Comparison of ENCODE assay signal across 19 cellular contexts in the genomic region with DNA sequence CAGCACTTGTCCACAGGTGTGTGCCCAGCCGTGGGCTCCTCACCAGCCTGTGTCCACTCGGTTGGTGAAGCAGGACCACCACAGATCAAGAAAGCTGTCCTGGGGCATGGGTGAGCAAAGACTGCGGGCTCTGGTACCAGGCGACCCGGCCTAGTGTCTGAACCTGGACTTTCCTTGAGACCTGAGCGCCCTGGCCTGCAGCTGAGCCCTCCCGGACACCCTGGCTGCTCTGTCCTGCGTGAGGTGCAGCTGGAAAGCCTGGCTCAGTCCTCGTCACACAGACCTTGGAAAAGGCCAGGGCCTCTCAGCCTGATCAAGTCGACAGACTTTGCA.
"Had no signal": no experiment of that assay in that cellular context is flagged by ENCODE, and none has a peak within 500 bp of the region (broad histone marks: within the 10 kb centered on the region; RNA-seq: fewer than 3 reads in every experiment).

No MANE protein-coding gene starts in this region.

- DNase-seq: activated CD4-positive, alpha-beta T cell treated with anti-CD3 and anti-CD28 coated beads for 1 hour; activated CD8-positive, alpha-beta memory T cell treated with anti-CD3 and anti-CD28 coated beads for 24 hours; activated gamma-delta T cell; activated T-cell treated with anti-CD3 and anti-CD28 coated beads, Interleukin-2, amount 50 U/mL, for 72 hours; dermis blood vessel endothelial cell; effector memory CD4-positive, alpha-beta T cell; esophagus squamous epithelium; left ventricle myocardium superior; naive thymus-derived CD4-positive, alpha-beta T cell; stimulated activated CD4-positive, alpha-beta T cell treated with anti-CD3 and anti-CD28 coated beads, Interleukin-12 subunit alpha, Interleukin-12 subunit beta, amount 100 ng/mL, for 4 hours; stimulated activated CD4-positive, alpha-beta T cell treated with anti-CD3 and anti-CD28 coated beads, Interleukin-2, amount 100 ng/mL, for 24 hours; stimulated activated naive CD4-positive, alpha-beta T cell treated with Interleukin-2 at 50 U/mL for 16 hours; substantia nigra had no signal

- H3K4me1 Mint-ChIP-seq: activated naive CD4-positive, alpha-beta T cell treated with anti-CD3 and anti-CD28 coated beads, Interleukin-2, amount 50 U/mL, for 24 hours; naive thymus-derived CD4-positive, alpha-beta T cell had no signal

- ATAC-seq: activated T-cell treated with anti-CD3 and anti-CD28 coated beads, Interleukin-2, amount 50 U/mL, for 72 hours; left ventricle myocardium superior; naive thymus-derived CD4-positive, alpha-beta T cell had no signal

- H3K36me3 ChIP-seq: ascending aorta, esophagus squamous epithelium, neutrophil had no signal

- H3K9me3 ChIP-seq: esophagus squamous epithelium, neutrophil had no signal

- H3K4me3 ChIP-seq: ascending aorta, esophagus squamous epithelium, tibial nerve had no signal

- H3K27ac Mint-ChIP-seq: activated naive CD4-positive, alpha-beta T cell treated with anti-CD3 and anti-CD28 coated beads, Interleukin-2, amount 50 U/mL, for 24 hours; activated T-cell treated with anti-CD3 and anti-CD28 coated beads, Interleukin-2, amount 50 U/mL, for 72 hours; T-helper 1 cell treated with Interleukin-12 subunit alpha and Interleukin-12 subunit beta and Interleukin-4 antibody, amounts not matched to agents 30 μg/mL and 1 μg/mL, for 36 hours had no signal

- H3K9me3 Mint-ChIP-seq: activated T-cell treated with anti-CD3 and anti-CD28 coated beads, Interleukin-2, amount 50 U/mL, for 72 hours; T-helper 1 cell treated with Interleukin-12 subunit alpha and Interleukin-12 subunit beta and Interleukin-4 antibody, amounts not matched to agents 30 μg/mL and 1 μg/mL, for 36 hours had no signal

- H3K4me3 Mint-ChIP-seq: activated naive CD4-positive, alpha-beta T cell treated with anti-CD3 and anti-CD28 coated beads, Interleukin-2, amount 50 U/mL, for 24 hours; activated T-cell treated with anti-CD3 and anti-CD28 coated beads, Interleukin-2, amount 50 U/mL, for 72 hours; naive thymus-derived CD4-positive, alpha-beta T cell; T-helper 1 cell treated with Interleukin-12 subunit alpha and Interleukin-12 subunit beta and Interleukin-4 antibody, amounts not matched to agents 30 μg/mL and 1 μg/mL, for 36 hours had no signal

- H3K27ac ChIP-seq: ascending aorta, neutrophil, VCaP had no signal

- H3K27me3 ChIP-seq: ascending aorta, esophagus squamous epithelium, neutrophil, tibial nerve had no signal

- H3K27me3 Mint-ChIP-seq: activated naive CD4-positive, alpha-beta T cell treated with anti-CD3 and anti-CD28 coated beads, Interleukin-2, amount 50 U/mL, for 24 hours; naive thymus-derived CD4-positive, alpha-beta T cell had no signal
